In genomic region chr1:8839990-8840389, GRCh38 we compare ENCODE assay signal across 24 cellular contexts. TPM values are rescaled to one million over a fixed set of nuclear protein-coding genes. Genes with fewer than 3 reads are reported as not detected.
A peak's percentile ranks its signal among the peaks of the same experiment; 100 is the strongest.
DNase-seq lines count a peak whose midpoint lies in the region; ATAC-seq, FAIRE-seq and TF ChIP-seq lines count a peak whose summit lies in the region.
"Had no signal": no experiment of that assay in that cellular context is flagged by ENCODE, and none has a peak within 500 bp of the region (broad histone marks: within the 10 kb centered on the region; RNA-seq: fewer than 3 reads in every experiment).

No MANE protein-coding gene starts in this region.

- no peak for ATAC-seq in activated T-helper 17 cell treated with anti-CD3 and anti-CD28 coated beads, Interleukin-2, amount 50 U/mL, for 72 hours (replicated peaks)
- ATAC-seq in K562 (no peak), omental fat pad (ENCODE audit: low FRiP score) (no peak)
- no peak for ATAC-seq in stimulated activated naive B cell treated with anti-CD40 and anti-IgM and Interleukin-4, amounts not matched to agents 10 μg/mL and 1 μg/mL and 100 μg/mL, for 72 hours (replicated peaks)

- H3K9me3 ChIP-seq in HEK293 (ENCODE audit: control insufficient read depth, insufficient read depth, low read depth, low read length) (no peaks in the 10 kb centered on the region), K562 (replicated peaks; ENCODE audit: control insufficient read depth, insufficient read depth, low read depth, low read length) (no peaks in the 10 kb centered on the region), smooth muscle cell (replicated peaks; ENCODE audit: low read depth) (no peaks in the 10 kb centered on the region)
- H3K9me3 ChIP-seq: BE2C had no signal

- H3K27me3 ChIP-seq in K562 (ENCODE audit: control insufficient read depth in 2 of 2, insufficient read depth in 2 of 2, low read length in 2 of 2) (no peaks in the 10 kb centered on the region), smooth muscle cell (ENCODE audit: low read depth) (no peaks in the 10 kb centered on the region)
- H3K27me3 ChIP-seq: BE2C, BLaER1 had no signal

- no peaks in the 10 kb centered on the region for H4K20me1 ChIP-seq in K562 (replicated peaks; ENCODE audit: control insufficient read depth, insufficient read depth, low read length)
- H4K20me1 ChIP-seq in smooth muscle cell (ENCODE audit: low read depth), result no peaks in the 10 kb centered on the region
- H4K20me1 ChIP-seq: BLaER1 had no signal

- H3F3A ChIP-seq in smooth muscle cell (ENCODE audit: low read depth), result no peaks in the 10 kb centered on the region

- TF ChIP-seq CTCF in HEK293 (tag by site-specific recombination; IDR thresholded peaks at IDR 0.05), result no peak
- TF ChIP-seq CTCF in K562 (IDR thresholded peaks at IDR 0.05 in 2 of 3, conservative IDR thresholded peaks at IDR 0.05 in 1 of 3; ENCODE audit: insufficient read depth in 2 of 3, low read depth in 1 of 3, low read length in 3 of 3), result no peak
- no peak for TF ChIP-seq CTCF in smooth muscle cell (IDR thresholded peaks at IDR 0.05; ENCODE audit: borderline replicate concordance, insufficient read depth, poor library complexity, severe bottlenecking)
- TF ChIP-seq CTCF in omental fat pad (IDR thresholded peaks at IDR 0.05), result no peak

- H3K27ac Mint-ChIP-seq in activated T-helper 17 cell treated with anti-CD3 and anti-CD28 coated beads, Interleukin-2, amount 50 U/mL, for 72 hours, result peak overlapping the region; percentile 7
- peak overlapping the region; percentile 61 for H3K27ac Mint-ChIP-seq in stimulated activated naive B cell treated with anti-CD40 and anti-IgM and Interleukin-4, amounts not matched to agents 10 μg/mL and 1 μg/mL and 100 μg/mL, for 72 hours
- H3K27ac Mint-ChIP-seq: CD14-positive monocyte had no signal

- no peak overlapping the region for H3K9ac ChIP-seq in K562 (ENCODE audit: insufficient read depth in 1 of 2, low read depth in 2 of 2, low read length in 2 of 2)
- H3K9ac ChIP-seq in smooth muscle cell (ENCODE audit: low read depth), result no peak overlapping the region
- H3K9ac ChIP-seq: BLaER1 had no signal

- H3K27ac ChIP-seq in HEK293 (ENCODE audit: extremely low read depth, low read depth, low read length) (no peak overlapping the region), K562 (ENCODE audit: extremely low read depth, low read depth, low read length) (no peak overlapping the region), smooth muscle cell (ENCODE audit: low read depth) (no peak overlapping the region)
- H3K27ac ChIP-seq: BLaER1 had no signal

- POLR2A ChIA-PET in HEK293 (lab: Yijun Ruan, JAX) (interaction anchor here (1.0 kb wide), 1 partner anchor 19 kb away, joined by 4 read pairs; no protein-coding TSS in a partner anchor), K562 (lab: Yijun Ruan, JAX) (interaction anchor here (1.0 to 1.2 kb wide), 3 partner anchors 23 to 137 kb away, joined by 3 to 6 read pairs (median 3); no protein-coding TSS in a partner anchor)

- H3K4me3 Mint-ChIP-seq in activated T-helper 17 cell treated with anti-CD3 and anti-CD28 coated beads, Interleukin-2, amount 50 U/mL, for 72 hours, result no peak overlapping the region
- H3K4me3 Mint-ChIP-seq in stimulated activated naive B cell treated with anti-CD40 and anti-IgM and Interleukin-4, amounts not matched to agents 10 μg/mL and 1 μg/mL and 100 μg/mL, for 72 hours, result no peak overlapping the region
- H3K4me3 Mint-ChIP-seq: CD14-positive monocyte; CD4-positive, alpha-beta memory T cell; CD4-positive, CD25-positive, alpha-beta regulatory T cell; CD8-positive, alpha-beta memory T cell had no signal

- no peak for DNase-seq in K562 (ENCODE audit: extremely low read depth in 1 of 4, low spot score in 3 of 4)
- no peak for DNase-seq in stimulated activated naive B cell treated with anti-CD40 and anti-IgM and Interleukin-4, amounts not matched to agents 10 μg/mL and 1 μg/mL and 100 μg/mL, for 72 hours
- DNase-seq in head of caudate nucleus, result no peak
- no peak for DNase-seq in smooth muscle cell (lab: John Stamatoyannopoulos, UW; ENCODE audit: unreplicated experiment)
- DNase-seq in omental fat pad (ENCODE audit: low spot score), result no peak
- DNase-seq: 8988T; ACHN; BE2C; C1 segment of cervical spinal cord; CD4-positive, alpha-beta memory T cell; CD4-positive, CD25-positive, alpha-beta regulatory T cell; CD8-positive, alpha-beta memory T cell; COR-L47; DMS 273 treated with DMSO at 0.1 percent for 48 hours; DMS79 treated with DMSO at 0.1 percent for 48 hours; GF-D8 had no signal

- H3K36me3 ChIP-seq in HEK293 (ENCODE audit: control insufficient read depth in 2 of 2, insufficient read depth in 1 of 2, low read length in 2 of 2), result no peaks in the 10 kb centered on the region
- H3K36me3 ChIP-seq in K562 (ENCODE audit: control insufficient read depth, insufficient read depth, low read length), result no peaks in the 10 kb centered on the region
- no peaks in the 10 kb centered on the region for H3K36me3 ChIP-seq in smooth muscle cell (ENCODE audit: low read depth)
- H3K36me3 ChIP-seq: BE2C, BLaER1 had no signal

- WGBS in K562 (ENCODE audit: insufficient coverage, low coverage, missing lambda C conversion rate), result 68% methylated on average over 7 of the region's 7 CpGs
- WGBS in smooth muscle cell (ENCODE audit: low lambda C conversion rate), result 95% methylated on average over 7 of the region's 7 CpGs

- in situ Hi-C loops in K562 (cut with MboI), result no loop called here

- H3K27me3 Mint-ChIP-seq in activated T-helper 17 cell treated with anti-CD3 and anti-CD28 coated beads, Interleukin-2, amount 50 U/mL, for 72 hours, result no peaks in the 10 kb centered on the region
- peaks cover 5% of the 10 kb centered on the region in 2 donors for H3K27me3 Mint-ChIP-seq in stimulated activated naive B cell treated with anti-CD40 and anti-IgM and Interleukin-4, amounts not matched to agents 10 μg/mL and 1 μg/mL and 100 μg/mL, for 72 hours
- H3K27me3 Mint-ChIP-seq: CD8-positive, alpha-beta memory T cell had no signal

- TF ChIP-seq RAD21 in K562 (CRISPR knock-in tag; conservative IDR thresholded peaks at IDR 0.05 in 1 of 2, IDR thresholded peaks at IDR 0.05 in 1 of 2), result no peak

- intact Hi-C loops in K562 (cut with micrococcal nuclease), result no loop called here
- intact Hi-C loops in head of caudate nucleus (cut with DNase I), result no loop called here

- H3K4me3 ChIP-seq in HEK293 (ENCODE audit: low read depth, low read length), result no peak overlapping the region
- no peak overlapping the region for H3K4me3 ChIP-seq in K562
- no peak overlapping the region for H3K4me3 ChIP-seq in smooth muscle cell
- H3K4me3 ChIP-seq: BLaER1 had no signal

- H3K79me2 ChIP-seq in K562 (ENCODE audit: control insufficient read depth, insufficient read depth, low read length) (no peaks in the 10 kb centered on the region), smooth muscle cell (ENCODE audit: low read depth) (no peaks in the 10 kb centered on the region)

- H3K9me1 ChIP-seq in K562 (ENCODE audit: control insufficient read depth, insufficient read depth, low read length), result no peaks in the 10 kb centered on the region

- H3K36me3 Mint-ChIP-seq in activated T-helper 17 cell treated with anti-CD3 and anti-CD28 coated beads, Interleukin-2, amount 50 U/mL, for 72 hours (ENCODE audit: low read depth), result no peaks in the 10 kb centered on the region
- H3K36me3 Mint-ChIP-seq in stimulated activated naive B cell treated with anti-CD40 and anti-IgM and Interleukin-4, amounts not matched to agents 10 μg/mL and 1 μg/mL and 100 μg/mL, for 72 hours, result peaks cover 3 to 10% of the 10 kb centered on the region in 2 donors
- H3K36me3 Mint-ChIP-seq: CD14-positive monocyte; CD4-positive, alpha-beta memory T cell; CD4-positive, CD25-positive, alpha-beta regulatory T cell; CD8-positive, alpha-beta memory T cell had no signal

- TF ChIP-seq EP300 in K562 (IDR thresholded peaks at IDR 0.05; ENCODE audit: low read length), result no peak

- H3K4me1 ChIP-seq in HEK293 (ENCODE audit: control insufficient read depth, insufficient read depth, low read length) (no peaks in the 10 kb centered on the region), K562 (replicated peaks in 1 of 2; ENCODE audit: control insufficient read depth in 2 of 2, insufficient read depth in 2 of 2, low read length in 2 of 2) (peaks cover 5% of the 10 kb centered on the region in 2 experiments; a peak in 3 of 5 replicates), smooth muscle cell (ENCODE audit: low read depth) (no peaks in the 10 kb centered on the region)
- H3K4me1 ChIP-seq: BE2C had no signal

- no peaks in the 10 kb centered on the region for H3K4me1 Mint-ChIP-seq in activated T-helper 17 cell treated with anti-CD3 and anti-CD28 coated beads, Interleukin-2, amount 50 U/mL, for 72 hours
- peaks cover 3 to 9% of the 10 kb centered on the region in 2 donors for H3K4me1 Mint-ChIP-seq in stimulated activated naive B cell treated with anti-CD40 and anti-IgM and Interleukin-4, amounts not matched to agents 10 μg/mL and 1 μg/mL and 100 μg/mL, for 72 hours
- H3K4me1 Mint-ChIP-seq: CD14-positive monocyte; CD4-positive, CD25-positive, alpha-beta regulatory T cell; CD8-positive, alpha-beta memory T cell had no signal

- CTCF ChIA-PET in HEK293 (lab: Yijun Ruan, JAX), result interaction anchor here (0.9 to 6.9 kb wide), 2 partner anchors 9 to 20 kb away, joined by 4 to 40 read pairs; no protein-coding TSS in a partner anchor
- CTCF ChIA-PET in K562 (lab: Yijun Ruan, JAX; ENCODE audit: low intra/inter-chr PET ratio), result no interaction called here

- H2AFZ ChIP-seq in K562 (ENCODE audit: low read depth, low read length) (no peak overlapping the region; the same call in 1 of the 2 replicates), smooth muscle cell (ENCODE audit: low read depth) (no peak overlapping the region)

- FAIRE-seq in K562 (lab: Jason Lieb, UNC), result no peak
- FAIRE-seq: A204.1, G401.6, GM12892, GM18507 had no signal

- no peaks in the 10 kb centered on the region for H3K9me3 Mint-ChIP-seq in activated T-helper 17 cell treated with anti-CD3 and anti-CD28 coated beads, Interleukin-2, amount 50 U/mL, for 72 hours
- peaks cover 10 to 12% of the 10 kb centered on the region in 2 donors for H3K9me3 Mint-ChIP-seq in stimulated activated naive B cell treated with anti-CD40 and anti-IgM and Interleukin-4, amounts not matched to agents 10 μg/mL and 1 μg/mL and 100 μg/mL, for 72 hours
- H3K9me3 Mint-ChIP-seq: CD4-positive, CD25-positive, alpha-beta regulatory T cell; CD8-positive, alpha-beta memory T cell had no signal

- H3K4me2 ChIP-seq in K562 (ENCODE audit: insufficient read depth, low read length), result no peak overlapping the region
- no peak overlapping the region for H3K4me2 ChIP-seq in smooth muscle cell
- H3K4me2 ChIP-seq: BLaER1 had no signal

- no peak for TF ChIP-seq POLR2A in K562 (conservative IDR thresholded peaks at IDR 0.05)

- BruUV-seq in K562 (replicated peaks; lab: Mats Ljungman, UMichigan), result no TSS peak

RNA-seq across cellular contexts. Expression of gene RERE, which starts 22.6 kb away (rescaled TPM):
- total RNA-seq in activated T-helper 17 cell treated with anti-CD3 and anti-CD28 coated beads, Interleukin-2, amount 50 U/mL, for 72 hours, result 10 to 100 TPM; 48.0 to 50.5 TPM
- 171 and 273 TPM in 2 replicates for total RNA-seq in K562 (2011; cell fraction: chromatin; rRNA removed; ENCODE audit: low replicate concordance)
- 61.4 and 68.2 TPM in 2 replicates for total RNA-seq in K562 (2011; cell fraction: nucleolus; rRNA removed)
- 135 and 159 TPM in 2 replicates for total RNA-seq in K562 (2011; cell fraction: nucleoplasm; rRNA removed)
- total RNA-seq in K562 (2014; rRNA removed) (14.2 and 14.4 TPM in 2 replicates), K562 (2014; rRNA removed; fragmentation: Illumina TruSeq; extraction: Trizol) (13.4 and 14.6 TPM in 2 replicates), K562 (2015; rRNA removed; fragmentation: Illumina TruSeq; extraction: Trizol) (12.9 and 14.2 TPM in 2 replicates), K562 (2021) (40.2 and 51.5 TPM in 2 replicates), smooth muscle cell (59.2 and 64.0 TPM in 2 replicates), omental fat pad (100 to 1,000 TPM in 1 of 4 donors, 10 to 100 TPM in 3; 46.3 to 117 (median 55.4) TPM)
- polyA plus RNA-seq in K562 (2011; rRNA removed) (5.3 and 8.3 TPM in 2 replicates), K562 (2014; fragmentation: Illumina TruSeq; extraction: Trizol) (21.1 and 25.2 TPM in 2 replicates), K562 (2014; fragmentation: Nextera tagmentation; extraction: Ambion mirVana) (1 to 10 TPM; 3.0 to 5.4 TPM), K562 (2014; rRNA removed) (8.0 and 22.3 TPM in 2 replicates), smooth muscle cell (45.6 and 70.7 TPM in 2 replicates)
- 5.1 and 11.3 TPM in 2 replicates for polyA plus RNA-seq in K562 (2011; cell fraction: cytosol; rRNA removed)
- polyA plus RNA-seq in K562 (2011; cell fraction: nucleus; rRNA removed), result 35.9 and 36.4 TPM in 2 replicates
- polyA plus RNA-seq in K562 (2012), result 22.1 and 24.3 TPM in 2 replicates
- polyA minus RNA-seq in K562 (2011; rRNA and poly(A)+ RNA removed), result 55.5 and 81.8 TPM in 2 replicates
- 45.2 and 50.4 TPM in 2 replicates for polyA minus RNA-seq in K562 (2011; cell fraction: cytosol; rRNA and poly(A)+ RNA removed)
- polyA minus RNA-seq in K562 (2011; cell fraction: nucleus; rRNA and poly(A)+ RNA removed), result 32.6 and 64.3 TPM in 2 replicates

RNA-seq across cellular contexts. Expression of gene ENO1, which starts 38.5 kb away (rescaled TPM):
- 1,000 to 10,000 TPM; 3,460 to 3,623 TPM for total RNA-seq in activated T-helper 17 cell treated with anti-CD3 and anti-CD28 coated beads, Interleukin-2, amount 50 U/mL, for 72 hours
- total RNA-seq in K562 (2011; cell fraction: chromatin; rRNA removed; ENCODE audit: low replicate concordance), result 790 and 1,193 TPM in 2 replicates
- total RNA-seq in K562 (2011; cell fraction: nucleolus; rRNA removed), result 1,022 and 1,050 TPM in 2 replicates
- 987 and 1,019 TPM in 2 replicates for total RNA-seq in K562 (2011; cell fraction: nucleoplasm; rRNA removed)
- total RNA-seq in K562 (2014; rRNA removed) (2,617 and 2,757 TPM in 2 replicates), K562 (2014; rRNA removed; fragmentation: Illumina TruSeq; extraction: Trizol) (2,118 and 2,410 TPM in 2 replicates), K562 (2015; rRNA removed; fragmentation: Illumina TruSeq; extraction: Trizol) (2,997 and 3,044 TPM in 2 replicates), K562 (2021) (2,642 and 2,717 TPM in 2 replicates), smooth muscle cell (1,276 and 1,376 TPM in 2 replicates), omental fat pad (1,000 to 10,000 TPM in 1 of 4 donors, 100 to 1,000 TPM in 3; 322 to 1,205 (median 623) TPM)
- polyA plus RNA-seq in K562 (2011; rRNA removed) (3,253 and 3,807 TPM in 2 replicates), K562 (2014; fragmentation: Illumina TruSeq; extraction: Trizol) (2,868 and 3,193 TPM in 2 replicates), K562 (2014; fragmentation: Nextera tagmentation; extraction: Ambion mirVana) (1,000 to 10,000 TPM; 6,249 to 7,472 TPM), K562 (2014; rRNA removed) (2,249 and 2,310 TPM in 2 replicates), smooth muscle cell (2,156 and 2,235 TPM in 2 replicates)
- 3,902 and 3,930 TPM in 2 replicates for polyA plus RNA-seq in K562 (2011; cell fraction: cytosol; rRNA removed)
- polyA plus RNA-seq in K562 (2011; cell fraction: nucleus; rRNA removed), result 1,435 and 2,014 TPM in 2 replicates
- polyA plus RNA-seq in K562 (2012), result 2,677 and 3,119 TPM in 2 replicates
- polyA minus RNA-seq in K562 (2011; rRNA and poly(A)+ RNA removed), result 3,327 and 3,913 TPM in 2 replicates
- 2,697 and 3,181 TPM in 2 replicates for polyA minus RNA-seq in K562 (2011; cell fraction: cytosol; rRNA and poly(A)+ RNA removed)
- polyA minus RNA-seq in K562 (2011; cell fraction: nucleus; rRNA and poly(A)+ RNA removed), result 390 and 803 TPM in 2 replicates
